ENCODE assay signal across 29 cellular contexts in genomic region chr14:88296343-88296742, GRCh38.
"Had no signal": no experiment of that assay in that cellular context is flagged by ENCODE, and none has a peak within 500 bp of the region (broad histone marks: within the 10 kb centered on the region; RNA-seq: fewer than 3 reads in every experiment).

No MANE protein-coding gene starts in this region.

- H3K4me3 ChIP-seq: adrenal gland, body of pancreas, breast epithelium had no signal

- H3K9me3 ChIP-seq: adrenal gland, body of pancreas, breast epithelium had no signal

- H3K4me1 ChIP-seq: adrenal gland, body of pancreas, breast epithelium had no signal

- ATAC-seq: activated CD8-positive, alpha-beta T cell treated with anti-CD3 and anti-CD28 coated beads for 36 hours; activated naive CD4-positive, alpha-beta T cell treated with anti-CD3 and anti-CD28 coated beads, Interleukin-2, amount 50 U/mL, for 72 hours; activated T-cell treated with anti-CD3 and anti-CD28 coated beads, Interleukin-2, amount 50 U/mL, for 72 hours; activated T-helper 17 cell treated with anti-CD3 and anti-CD28 coated beads, Interleukin-2, amount 50 U/mL, for 72 hours; body of pancreas had no signal

- H3K36me3 ChIP-seq: adrenal gland, brain microvascular endothelial cell, breast epithelium had no signal

- DNase-seq: activated B cell treated with CpG ODN at 0.5 μM for 24 hours; activated CD4-positive, alpha-beta memory T cell treated with anti-CD3 and anti-CD28 coated beads for 36 hours; activated CD4-positive, alpha-beta T cell treated with anti-CD3 and anti-CD28 coated beads for 4 hours; activated CD4-positive, alpha-beta T cell treated with anti-CD3 and anti-CD28 coated beads, Interleukin-2, amount 10 ng/mL, durations not matched to agents 24 days and 14 days; activated CD4-positive, alpha-beta T cell treated with anti-CD3 and anti-CD28 coated beads, Interleukin-2, amount 50 U/mL, for 1 hour; activated CD4-positive, alpha-beta T cell treated with anti-CD3 and anti-CD28 coated beads, Interleukin-2, amount 50 U/mL, for 4 hours; activated CD4-positive, CD25-positive, alpha-beta regulatory T cell treated with anti-CD3 and anti-CD28 coated beads, Interleukin-2, amount 50 U/mL, for 72 hours; activated CD8-positive, alpha-beta memory T cell treated with anti-CD3 and anti-CD28 coated beads, Interleukin-2, amount 50 U/mL, for 48 hours; activated CD8-positive, alpha-beta T cell treated with anti-CD3 and anti-CD28 coated beads for 36 hours; activated effector memory CD4-positive, alpha-beta T cell treated with anti-CD3 and anti-CD28 coated beads, Interleukin-2, amount 50 U/mL, for 16 hours; activated gamma-delta T cell treated with Interleukin-2 at 50 U/mL for 16 hours; activated naive CD4-positive, alpha-beta T cell; activated naive CD4-positive, alpha-beta T cell treated with anti-CD3 and anti-CD28 coated beads for 36 hours; activated naive CD4-positive, alpha-beta T cell treated with anti-CD3 and anti-CD28 coated beads, Interleukin-2, amount 50 U/mL, for 16 hours; activated naive CD8-positive, alpha-beta T cell treated with anti-CD3 and anti-CD28 coated beads for 36 hours; activated T-cell treated with anti-CD3 and anti-CD28 coated beads, Interleukin-2, amount 50 U/mL, for 24 hours; activated T-cell treated with anti-CD3 and anti-CD28 coated beads, Interleukin-2, amount 50 U/mL, for 72 hours; adrenal gland; amniotic stem cell; aorta; body of pancreas; brain microvascular endothelial cell; central memory CD4-positive, alpha-beta T cell; T-helper 2 cell; T-helper 9 cell had no signal

- H3K27ac ChIP-seq: adrenal gland, body of pancreas, brain microvascular endothelial cell, breast epithelium, VCaP had no signal

- H3K27me3 ChIP-seq: adrenal gland, body of pancreas, brain microvascular endothelial cell had no signal
